Comparison of ENCODE assay signal across 1 cellular context in genomic region chr1:177368255-177368654, GRCh38.
TF ChIP-seq lines count a peak whose summit lies in the region.

No MANE protein-coding gene starts in this region.

TF ChIP-seq in GM23338, 12 proteins besides CTCF, POLR2A, EP300 and RAD21:
- TF ChIP-seq REST (IDR thresholded peaks at IDR 0.05; ENCODE audit: unreplicated experiment) (no peak), STAT1 (IDR thresholded peaks at IDR 0.05; ENCODE audit: unreplicated experiment) (no peak), EZH2phosphoT487 (IDR thresholded peaks at IDR 0.05; ENCODE audit: unreplicated experiment) (no peak), ZNF331 (CRISPR knock-in tag; IDR thresholded peaks at IDR 0.05; ENCODE audit: low read depth) (no peak), POLR2AphosphoS5 (IDR thresholded peaks at IDR 0.05; ENCODE audit: low read depth) (no peak), JUNB (IDR thresholded peaks at IDR 0.05; ENCODE audit: unreplicated experiment) (no peak), EZH2 (IDR thresholded peaks at IDR 0.05; ENCODE audit: low read depth, unreplicated experiment) (no peak), NANOG (IDR thresholded peaks at IDR 0.05; ENCODE audit: borderline replicate concordance) (no peak), CREB1 (CRISPR knock-in tag; IDR thresholded peaks at IDR 0.05; ENCODE audit: low read depth) (no peak)
